8 cellular contexts compared by ENCODE assay signal in the genomic region with DNA sequence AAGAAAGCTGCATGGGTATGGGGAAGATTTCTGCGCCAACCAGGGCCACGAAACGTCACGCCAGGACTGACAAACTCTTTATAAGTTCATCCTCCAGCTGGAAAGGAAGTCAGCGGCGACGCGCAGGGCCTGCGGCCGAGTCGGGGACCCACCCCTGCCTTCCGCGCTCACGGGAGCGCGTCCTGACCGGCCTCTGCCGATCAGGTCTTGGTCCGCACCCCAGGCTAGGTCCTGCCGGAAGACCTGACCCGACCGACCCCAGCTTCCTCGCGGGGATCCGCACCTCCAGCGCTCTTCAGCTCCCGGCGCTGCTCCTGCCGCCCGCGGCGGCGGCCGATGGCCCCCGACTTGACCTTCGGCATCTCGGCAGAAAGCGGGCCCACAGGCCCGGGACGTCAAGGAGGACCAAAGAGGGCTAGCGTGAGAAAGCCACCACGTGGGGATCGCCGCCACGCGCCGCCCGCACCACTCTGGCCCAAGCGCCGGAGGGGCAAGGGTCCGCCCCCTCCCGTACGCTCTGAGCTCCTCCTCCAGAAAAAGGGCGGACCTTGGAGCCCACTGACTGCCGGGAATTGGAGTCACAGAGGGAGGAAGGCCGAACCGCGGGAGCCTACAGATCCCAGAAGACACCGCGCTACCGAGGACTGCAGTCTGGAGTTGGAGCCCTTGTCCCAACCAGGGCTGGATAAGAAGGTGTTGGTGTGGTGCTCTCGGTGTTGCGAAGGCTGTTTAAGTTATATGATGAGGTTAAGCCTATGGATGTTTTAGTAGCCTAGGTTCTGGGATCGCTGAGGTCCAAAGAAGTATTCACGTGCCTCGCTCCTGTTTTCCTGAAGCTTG. TPM values are rescaled to one million over a fixed set of nuclear protein-coding genes. Genes with fewer than 3 reads are reported as not detected.
DNase-seq lines count a peak whose midpoint lies in the region; ATAC-seq and TF ChIP-seq lines count a peak whose summit lies in the region.

A gene (minus strand): TSS at position 495 of the 840 bp plus-strand sequence. CDS start 133 bp downstream, at position 362.

- WGBS in lung, 2 donors: 0 to 1% methylated on average over 52 to 66 of the region's 66 CpGs

- H3K36me3 Mint-ChIP-seq in CD8-positive, alpha-beta memory T cell: peaks cover 0 to 35% (median 2%) of the 10 kb centered on the region in 3 donors

- H3K4me3 ChIP-seq in CD8-positive, alpha-beta memory T cell (ENCODE audit: low read length): peak within 1 kb of the TSS; percentile 85
- peak within 1 kb of the TSS; percentile 82 for H3K4me3 ChIP-seq in lung

- TF ChIP-seq CTCF in lung (IDR thresholded peaks at IDR 0.05; ENCODE audit: control extremely low read depth, extremely low read depth): no peak

- no peaks in the 10 kb centered on the region for H3K27me3 ChIP-seq in CD8-positive, alpha-beta memory T cell (ENCODE audit: insufficient read depth, low read length, poor library complexity, severe bottlenecking)
- H3K27me3 ChIP-seq in lung (ENCODE audit: control insufficient read depth, insufficient read depth): no peaks in the 10 kb centered on the region

- POLR2A ChIA-PET in CD8-positive, alpha-beta memory T cell (lab: Charles Lee): interaction anchor here (0.9 to 2.7 kb wide), 8 partner anchors 9 to 179 kb away, joined by 3 to 38 read pairs (median 4); a partner anchor contains a TSS

- ATAC-seq in GM19468 (IDR thresholded peaks at IDR 0.05; ENCODE audit: extremely low read depth, unreplicated experiment) (peak; percentile 96), lung (ENCODE audit: insufficient read depth, low FRiP score) (peak; percentile 100)

- H3K4me1 Mint-ChIP-seq in CD8-positive, alpha-beta memory T cell: peaks cover 23 to 32% (median 30%) of the 10 kb centered on the region in 3 donors

- H3K27ac ChIP-seq in CD8-positive, alpha-beta memory T cell (ENCODE audit: low read depth, low read length): peak within 1 kb of the TSS; percentile 95
- peak within 1 kb of the TSS; percentile 95 to 99 for H3K27ac ChIP-seq in lung (ENCODE audit: low read depth in 1 of 2, low read length in 1 of 2)

- H3K36me3 ChIP-seq in CD8-positive, alpha-beta memory T cell (ENCODE audit: insufficient read depth, low read length): peaks cover 5% of the 10 kb centered on the region
- peaks cover 3 to 10% of the 10 kb centered on the region in 2 donors for H3K36me3 ChIP-seq in lung (ENCODE audit: control insufficient read depth in 2 of 2, insufficient read depth in 2 of 2, low read length in 2 of 2)

- H3K9me3 Mint-ChIP-seq in CD8-positive, alpha-beta memory T cell: no peaks in the 10 kb centered on the region

- peak; percentile 87 to 94 (median 89) for DNase-seq in CD8-positive, alpha-beta memory T cell
- DNase-seq in HS-5 (ENCODE audit: low read depth): peak; percentile 85
- DNase-seq in NK-92 treated with Interleukin-12 subunit alpha and Interleukin-12 subunit beta, amount 100 ng/mL, for 24 hours (lab: John Stamatoyannopoulos, UW): peak; percentile 95
- DNase-seq in activated CD8-positive, alpha-beta memory T cell treated with anti-CD3 and anti-CD28 coated beads for 24 hours: peak; percentile 94
- peak; percentile 87 for DNase-seq in effector CD8-positive, alpha-beta T cell (lab: John Stamatoyannopoulos, UW)
- peak; percentile 96 for DNase-seq in lung (ENCODE audit: low spot score)
- DNase-seq in stimulated activated CD4-positive, alpha-beta T cell treated with anti-CD3 and anti-CD28 coated beads, TNF-alpha, amount 100 ng/mL, for 4 hours (ENCODE audit: low read depth in 3 of 3): peak; percentile 75 to 88 (median 85)

- H3K27me3 Mint-ChIP-seq in CD8-positive, alpha-beta memory T cell: no peaks in the 10 kb centered on the region

- no peaks in the 10 kb centered on the region for H3K9me3 ChIP-seq in CD8-positive, alpha-beta memory T cell (ENCODE audit: low read length)
- no peaks in the 10 kb centered on the region for H3K9me3 ChIP-seq in lung (ENCODE audit: control insufficient read depth in 2 of 2, insufficient read depth in 1 of 2, low read length in 1 of 2)

- H3K27ac Mint-ChIP-seq in CD8-positive, alpha-beta memory T cell: peak within 1 kb of the TSS; percentile 88 to 99 (median 97)

- CTCF ChIA-PET in CD8-positive, alpha-beta memory T cell (lab: Charles Lee): interaction anchor here (0.8 to 3.7 kb wide), 10 partner anchors 9 to 179 kb away, joined by 3 to 16 read pairs (median 4); a partner anchor contains a TSS

- H3K4me1 ChIP-seq in CD8-positive, alpha-beta memory T cell (ENCODE audit: insufficient read depth, low read length): peaks cover 14% of the 10 kb centered on the region
- peaks cover 0 to 7% of the 10 kb centered on the region in 2 donors for H3K4me1 ChIP-seq in lung (ENCODE audit: control insufficient read depth in 2 of 2, insufficient read depth in 2 of 2, low read length in 2 of 2)

- H3K4me3 Mint-ChIP-seq in CD8-positive, alpha-beta memory T cell: peak within 1 kb of the TSS; percentile 96 to 100 (median 99)

RNA-seq across cellular contexts. Expression of the gene that starts here (rescaled TPM):
- 10 to 100 TPM; 54.4 to 58.9 TPM for total RNA-seq in CD8-positive, alpha-beta memory T cell
- 38.4 TPM for polyA plus RNA-seq in CD8-positive, alpha-beta memory T cell
- 10 to 100 TPM; 17.2 to 20.9 TPM for total RNA-seq in lung
- polyA plus RNA-seq in lung: 10 to 100 TPM; 13.9 to 27.6 TPM

Comparison
In these comparisons a context has a peak if more than half of its experiments do, and no peak if none do; other contexts are left out.
1. Peak in every context shown above with its lines: DNase-seq, ATAC-seq, H3K4me3 ChIP-seq and H3K27ac ChIP-seq.